Comparison of ENCODE assay signal across 8 cellular contexts in the genomic region with DNA sequence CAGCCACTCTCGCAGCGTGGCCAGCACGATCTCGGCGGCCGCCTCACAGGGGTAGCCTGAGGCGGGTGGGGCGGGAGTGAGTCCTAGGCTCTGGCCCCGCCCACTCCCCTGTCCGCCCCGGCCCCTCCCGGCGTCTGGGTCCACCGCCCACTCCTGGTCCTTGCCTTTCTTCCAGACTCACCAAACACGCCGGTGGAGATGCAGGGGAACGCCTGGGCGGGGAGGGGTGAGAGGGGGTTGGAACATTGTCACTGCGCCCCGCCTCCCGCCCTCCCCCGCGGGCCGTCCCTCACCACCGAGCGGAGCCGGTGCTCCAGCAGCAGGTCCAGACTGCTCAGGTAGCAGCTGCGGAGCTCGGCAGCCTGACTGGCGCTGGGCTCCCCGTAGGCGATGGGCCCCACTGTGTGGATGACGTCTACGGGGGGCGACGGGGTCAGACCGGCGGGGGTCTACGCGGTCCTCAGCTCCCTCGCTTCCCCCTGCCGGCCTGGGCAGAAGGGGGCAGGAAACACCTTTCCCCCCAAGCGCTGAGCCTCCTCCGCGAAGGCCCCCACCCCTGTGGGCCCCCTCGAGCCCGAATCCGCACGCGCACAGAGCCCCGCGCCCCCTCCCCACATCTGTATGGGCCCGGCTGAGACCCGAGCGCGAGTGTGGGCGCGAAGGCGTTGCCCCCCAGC. TPM values are rescaled to one million over a fixed set of nuclear protein-coding genes. Genes with fewer than 3 reads are reported as not detected.
DNase-seq lines count a peak whose midpoint lies in the region; ATAC-seq lines count a peak whose summit lies in the region.

No MANE protein-coding gene starts in this region.

- H3K9me3 ChIP-seq in SK-N-MC (ENCODE audit: low read depth, low read length) = no peaks in the 10 kb centered on the region

- DNase-seq in G401 (ENCODE audit: low spot score) = peak; percentile 63
- DNase-seq in SK-N-MC (ENCODE audit: low read depth, low spot score) = no peak
- DNase-seq in amniotic epithelial cell (ENCODE audit: low read depth) = peak; percentile 33
- DNase-seq in islet precursor cell = peak; percentile 98
- DNase-seq in stimulated activated CD4-positive, alpha-beta T cell treated with anti-CD3 and anti-CD28 coated beads, TNF-alpha, amount 100 ng/mL, for 48 hours (ENCODE audit: low read depth in 3 of 3) = peak in 2 of 3 donors; percentile 38 to 63

- in situ Hi-C loops in G401 (cut with HindIII; ENCODE audit: low sequenced_read_pairs) = loop anchor here (10.0 kb wide), 2 partner anchors 135 to 165 kb away; a partner anchor contains a TSS

- H3K9ac ChIP-seq in SK-N-MC (ENCODE audit: insufficient read length) = no peak overlapping the region

- H3K4me3 ChIP-seq in SK-N-MC = peak overlapping the region; percentile 49

- ATAC-seq in GM19467 (IDR thresholded peaks at IDR 0.05; ENCODE audit: unreplicated experiment) (no peak), HG02571 (IDR thresholded peaks at IDR 0.05; ENCODE audit: unreplicated experiment) (no peak), GM21526 (IDR thresholded peaks at IDR 0.05; ENCODE audit: low FRiP score, unreplicated experiment) (no peak)

- H3K27ac ChIP-seq in SK-N-MC = no peak overlapping the region

- peaks cover 24% of the 10 kb centered on the region; the same call in 1 of the 2 replicates for H3K36me3 ChIP-seq in SK-N-MC (ENCODE audit: insufficient read depth, low read length)

RNA-seq across cellular contexts. Expression of a gene that starts 13.2 kb away (rescaled TPM):
- 123 and 143 TPM in 2 replicates for total RNA-seq in G401 (2014; rRNA removed; shearing (Covaris generic))

RNA-seq across cellular contexts. Expression of a gene that starts 25.1 kb away (rescaled TPM):
- total RNA-seq in G401 (2014; rRNA removed; shearing (Covaris generic)) = 499 and 536 TPM in 2 replicates

RNA-seq across cellular contexts. Expression of a gene that starts 36.2 kb away (rescaled TPM):
- not detected in 2 replicates for total RNA-seq in G401 (2014; rRNA removed; shearing (Covaris generic))
